8 cellular contexts compared by ENCODE assay signal in the genomic region with DNA sequence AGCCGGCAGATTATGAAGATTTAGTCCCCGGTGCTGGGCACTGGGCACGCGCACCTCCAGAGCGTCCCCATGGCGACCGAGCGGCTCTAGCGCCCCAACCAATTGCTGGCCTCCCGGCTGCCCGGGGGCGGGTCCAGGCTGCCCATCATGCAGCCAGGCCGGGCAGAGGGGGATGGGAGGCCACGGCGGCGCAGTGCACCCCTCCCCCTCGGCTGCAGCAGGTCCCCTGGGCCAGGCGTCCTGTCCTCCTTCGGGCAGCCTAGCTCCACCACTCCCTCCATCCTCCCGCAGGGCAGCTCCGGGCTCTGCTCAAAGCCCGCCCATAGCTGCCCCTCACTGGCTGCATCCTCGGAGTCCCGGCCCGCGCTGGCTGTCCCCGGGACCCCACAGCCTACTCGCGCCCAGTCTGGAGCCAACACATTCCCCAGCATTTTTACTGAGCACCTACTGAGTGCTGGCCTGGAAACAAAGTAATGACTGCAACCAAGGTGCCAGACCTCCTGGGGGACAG.
DNase-seq lines count a peak whose midpoint lies in the region; ATAC-seq and TF ChIP-seq lines count a peak whose summit lies in the region.

No MANE protein-coding gene starts in this region.

- H3K4me1 ChIP-seq in Peyer's patch = peaks cover 0 to 21% (median 4%) of the 10 kb centered on the region in 4 donors
- H3K4me1 ChIP-seq in muscle layer of colon (ENCODE audit: insufficient read depth, low read length) = peaks cover 18% of the 10 kb centered on the region

- TF ChIP-seq CTCF in Peyer's patch (IDR thresholded peaks at IDR 0.05) = no peak

- H3K27me3 Mint-ChIP-seq in activated naive CD8-positive, alpha-beta T cell treated with anti-CD3 and anti-CD28 coated beads, Interleukin-2, amount 50 U/mL, for 24 hours = no peaks in the 10 kb centered on the region

- H3K4me3 ChIP-seq in Peyer's patch (peak overlapping the region in 3 of 4 donors; percentile 29 to 39 (median 33)), muscle layer of colon (ENCODE audit: low read depth in 1 of 2, low read length in 2 of 2) (peak overlapping the region; percentile 21 to 32)

- no peak for TF ChIP-seq POLR2A in Peyer's patch (IDR thresholded peaks at IDR 0.05)

- H3K9me3 ChIP-seq in Peyer's patch = no peaks in the 10 kb centered on the region
- no peaks in the 10 kb centered on the region for H3K9me3 ChIP-seq in muscle layer of colon (ENCODE audit: low read length)

- H3K27me3 ChIP-seq in Peyer's patch (no peaks in the 10 kb centered on the region), muscle layer of colon (ENCODE audit: control insufficient read depth in 1 of 2, insufficient read depth in 2 of 2, low read length in 2 of 2) (no peaks in the 10 kb centered on the region)

- H3K36me3 ChIP-seq in Peyer's patch (peaks cover 0 to 43% (median 0%) of the 10 kb centered on the region in 3 donors), muscle layer of colon (ENCODE audit: insufficient read depth, low read length) (peaks cover 32% of the 10 kb centered on the region)

- peaks cover 5% of the 10 kb centered on the region for H3K36me3 Mint-ChIP-seq in activated naive CD8-positive, alpha-beta T cell treated with anti-CD3 and anti-CD28 coated beads, Interleukin-2, amount 50 U/mL, for 24 hours (ENCODE audit: low read depth)

- ATAC-seq in GM19438 (IDR thresholded peaks at IDR 0.05; ENCODE audit: low read depth, unreplicated experiment) = peak; percentile 69
- ATAC-seq in esophagus mucosa = peak; percentile 37
- no peak for ATAC-seq in HG03095 (IDR thresholded peaks at IDR 0.05; ENCODE audit: unreplicated experiment)
- ATAC-seq in activated naive CD8-positive, alpha-beta T cell treated with anti-CD3 and anti-CD28 coated beads, Interleukin-2, amount 50 U/mL, for 24 hours = no peak

- peak; percentile 77 for DNase-seq in ACHN
- DNase-seq in Peyer's patch = no peak
- DNase-seq in stimulated activated CD4-positive, alpha-beta T cell treated with anti-CD3 and anti-CD28 coated beads, Interleukin-4, amount 100 ng/mL, for 24 hours = no peak
- DNase-seq in activated naive CD8-positive, alpha-beta T cell treated with anti-CD3 and anti-CD28 coated beads, Interleukin-2, amount 50 U/mL, for 24 hours = no peak

- no peak overlapping the region for H3K9ac ChIP-seq in muscle layer of colon (ENCODE audit: low read length)

- H3K4me3 Mint-ChIP-seq in activated naive CD8-positive, alpha-beta T cell treated with anti-CD3 and anti-CD28 coated beads, Interleukin-2, amount 50 U/mL, for 24 hours = no peak overlapping the region

- H3K9me3 Mint-ChIP-seq in activated naive CD8-positive, alpha-beta T cell treated with anti-CD3 and anti-CD28 coated beads, Interleukin-2, amount 50 U/mL, for 24 hours = no peaks in the 10 kb centered on the region

- H3K27ac ChIP-seq in Peyer's patch = no peak overlapping the region
- peak overlapping the region; percentile 1 for H3K27ac ChIP-seq in muscle layer of colon (ENCODE audit: low read depth, low read length)

- H3K4me1 Mint-ChIP-seq in activated naive CD8-positive, alpha-beta T cell treated with anti-CD3 and anti-CD28 coated beads, Interleukin-2, amount 50 U/mL, for 24 hours = peaks cover 4% of the 10 kb centered on the region

- no peak overlapping the region for H3K27ac Mint-ChIP-seq in activated naive CD8-positive, alpha-beta T cell treated with anti-CD3 and anti-CD28 coated beads, Interleukin-2, amount 50 U/mL, for 24 hours

- in situ Hi-C loops in ACHN (cut with HindIII; ENCODE audit: low pct_ligation_motif_present, low pct_unique_long_range_greater_than_20kb, low sequenced_read_pairs) = no loop called here

Comparison
In these comparisons a context has a peak if more than half of its experiments do, and no peak if none do; other contexts are left out.
1. ATAC-seq: peak in GM19438 (single experiment) and esophagus mucosa (single experiment); none in HG03095 (single experiment) and activated naive CD8-positive, alpha-beta T cell treated with anti-CD3 and anti-CD28 coated beads, Interleukin-2, amount 50 U/mL, for 24 hours (single experiment).